ENCODE assay signal across 9 cellular contexts in genomic region chr11:4626207-4627105, GRCh38. TPM values are rescaled to one million over a fixed set of nuclear protein-coding genes. Genes with fewer than 3 reads are reported as not detected.
A peak's percentile ranks its signal among the peaks of the same experiment; 100 is the strongest.
DNase-seq lines count a peak whose midpoint lies in the region; ATAC-seq and TF ChIP-seq lines count a peak whose summit lies in the region.
"Had no signal": no experiment of that assay in that cellular context is flagged by ENCODE, and none has a peak within 500 bp of the region (broad histone marks: within the 10 kb centered on the region; RNA-seq: fewer than 3 reads in every experiment).

No MANE protein-coding gene starts in this region.

- peaks cover 0 to 18% (median 0%) of the 10 kb centered on the region in 3 donors for H3K9me3 ChIP-seq in gastroesophageal sphincter

- peaks cover 5% of the 10 kb centered on the region for H3K9me3 Mint-ChIP-seq in activated CD4-positive, alpha-beta memory T cell treated with anti-CD3 and anti-CD28 coated beads, Interleukin-2, amount 10 ng/mL, durations not matched to agents 7 days and 5 days

- no peaks in the 10 kb centered on the region for H3K4me1 ChIP-seq in gastroesophageal sphincter

- no peak overlapping the region for H3K27ac Mint-ChIP-seq in activated CD4-positive, alpha-beta memory T cell treated with anti-CD3 and anti-CD28 coated beads, Interleukin-2, amount 10 ng/mL, durations not matched to agents 7 days and 5 days

- ATAC-seq in gastroesophageal sphincter: no peak

- POLR2A ChIA-PET in activated CD4-positive, alpha-beta memory T cell treated with anti-CD3 and anti-CD28 coated beads, Interleukin-2, amount 10 ng/mL, durations not matched to agents 7 days and 5 days (lab: Charles Lee): no interaction called here

- TF ChIP-seq EP300 in gastroesophageal sphincter (IDR thresholded peaks at IDR 0.05): no peak

- H3K4me3 ChIP-seq in gastroesophageal sphincter: no peak overlapping the region

- DNase-seq in stimulated activated CD4-positive, alpha-beta T cell treated with anti-CD3 and anti-CD28 coated beads, Interleukin-12 subunit alpha, Interleukin-12 subunit beta, amount 100 ng/mL, for 48 hours (ENCODE audit: low read depth in 2 of 3, low spot score in 1 of 3): peak in 2 of 3 donors; percentile 40 to 57
- DNase-seq in stimulated activated CD4-positive, alpha-beta T cell treated with anti-CD3 and anti-CD28 coated beads, Interleukin-12 subunit alpha, Interleukin-12 subunit beta, amount 100 ng/mL, for 4 hours: no peak
- DNase-seq in HT1080 (ENCODE audit: low read depth) (peak; percentile 46), NCI-H748 treated with DMSO at 0.1 percent for 48 hours (lab: John Stamatoyannopoulos, UW) (peak; percentile 91), retina (peak; percentile 49), AG20443 (ENCODE audit: low spot score) (no peak)
- peak; percentile 69 for DNase-seq in activated CD4-positive, alpha-beta memory T cell treated with anti-CD3 and anti-CD28 coated beads, Interleukin-2, amount 10 ng/mL, durations not matched to agents 7 days and 5 days

- TF ChIP-seq POLR2A in gastroesophageal sphincter (IDR thresholded peaks at IDR 0.05): no peak

- CTCF ChIA-PET in activated CD4-positive, alpha-beta memory T cell treated with anti-CD3 and anti-CD28 coated beads, Interleukin-2, amount 10 ng/mL, durations not matched to agents 7 days and 5 days (lab: Charles Lee): interaction anchor here (1.1 to 2.6 kb wide), 4 partner anchors 10 to 439 kb away, joined by 3 to 18 read pairs (median 7); partner anchors contain the start of genes OR51D1 and TRIM68

- 35 to 60% methylated on average over 11 to 14 of the region's 15 CpGs for WGBS in gastroesophageal sphincter (ENCODE audit: low coverage in 1 of 2), 2 donors

- peaks cover 31% of the 10 kb centered on the region for H3K27me3 Mint-ChIP-seq in activated CD4-positive, alpha-beta memory T cell treated with anti-CD3 and anti-CD28 coated beads, Interleukin-2, amount 10 ng/mL, durations not matched to agents 7 days and 5 days

- peaks cover 12% of the 10 kb centered on the region for H3K27me3 ChIP-seq in gastroesophageal sphincter

- H3K4me3 Mint-ChIP-seq in activated CD4-positive, alpha-beta memory T cell treated with anti-CD3 and anti-CD28 coated beads, Interleukin-2, amount 10 ng/mL, durations not matched to agents 7 days and 5 days: no peak overlapping the region

- no peak overlapping the region for H3K27ac ChIP-seq in gastroesophageal sphincter

- no peaks in the 10 kb centered on the region for H3K36me3 ChIP-seq in gastroesophageal sphincter

- no peaks in the 10 kb centered on the region for H3K4me1 Mint-ChIP-seq in activated CD4-positive, alpha-beta memory T cell treated with anti-CD3 and anti-CD28 coated beads, Interleukin-2, amount 10 ng/mL, durations not matched to agents 7 days and 5 days

- H3K36me3 Mint-ChIP-seq in activated CD4-positive, alpha-beta memory T cell treated with anti-CD3 and anti-CD28 coated beads, Interleukin-2, amount 10 ng/mL, durations not matched to agents 7 days and 5 days (ENCODE audit: low read depth): no peaks in the 10 kb centered on the region

- TF ChIP-seq CTCF in gastroesophageal sphincter (IDR thresholded peaks at IDR 0.05): peak; percentile 34 to 66 (median 53)

RNA-seq across cellular contexts. Expression of gene OR51D1, which starts 10.8 kb away (rescaled TPM):
- total RNA-seq in HT1080 (2014; rRNA removed; shearing (Covaris generic)): not detected in 2 replicates
- polyA plus RNA-seq in HT1080 (2015; cell fraction: cytosol; rRNA removed): not detected in 2 replicates
- not detected in 2 replicates for polyA plus RNA-seq in HT1080 (2015; cell fraction: nucleus; rRNA removed)
- not detected for total RNA-seq in activated CD4-positive, alpha-beta memory T cell treated with anti-CD3 and anti-CD28 coated beads, Interleukin-2, amount 10 ng/mL, durations not matched to agents 7 days and 5 days
- total RNA-seq in gastroesophageal sphincter: not detected
- total RNA-seq: glomerular endothelial cell had no signal

RNA-seq across cellular contexts. Expression of gene OR51E1, which starts 17.3 kb away (rescaled TPM):
- not detected in 2 replicates for total RNA-seq in HT1080 (2014; rRNA removed; shearing (Covaris generic))
- not detected in 2 replicates for polyA plus RNA-seq in HT1080 (2015; cell fraction: cytosol; rRNA removed)
- not detected in 2 replicates for polyA plus RNA-seq in HT1080 (2015; cell fraction: nucleus; rRNA removed)
- not detected for total RNA-seq in activated CD4-positive, alpha-beta memory T cell treated with anti-CD3 and anti-CD28 coated beads, Interleukin-2, amount 10 ng/mL, durations not matched to agents 7 days and 5 days
- under 1 TPM; 0.27 to 0.78 (median 0.65) TPM for total RNA-seq in gastroesophageal sphincter
- total RNA-seq: glomerular endothelial cell had no signal

RNA-seq across cellular contexts. Expression of gene TRIM68, which starts 18.4 kb away (rescaled TPM):
- 7.7 and 8.3 TPM in 2 replicates for total RNA-seq in HT1080 (2014; rRNA removed; shearing (Covaris generic))
- 9.4 and 10.5 TPM in 2 replicates for polyA plus RNA-seq in HT1080 (2015; cell fraction: cytosol; rRNA removed)
- 18.2 and 23.2 TPM in 2 replicates for polyA plus RNA-seq in HT1080 (2015; cell fraction: nucleus; rRNA removed)
- total RNA-seq in activated CD4-positive, alpha-beta memory T cell treated with anti-CD3 and anti-CD28 coated beads, Interleukin-2, amount 10 ng/mL, durations not matched to agents 7 days and 5 days: 10 to 100 TPM; 11.6 to 12.7 TPM
- total RNA-seq in gastroesophageal sphincter: 10 to 100 TPM; 12.0 to 17.3 (median 14.0) TPM

RNA-seq across cellular contexts. Expression of gene OR52I1, which starts 32.6 kb away (rescaled TPM):
- not detected in 2 replicates for total RNA-seq in HT1080 (2014; rRNA removed; shearing (Covaris generic))
- not detected in 2 replicates for polyA plus RNA-seq in HT1080 (2015; cell fraction: cytosol; rRNA removed)
- not detected in 2 replicates for polyA plus RNA-seq in HT1080 (2015; cell fraction: nucleus; rRNA removed)
- total RNA-seq in activated CD4-positive, alpha-beta memory T cell treated with anti-CD3 and anti-CD28 coated beads, Interleukin-2, amount 10 ng/mL, durations not matched to agents 7 days and 5 days: not detected
- total RNA-seq in gastroesophageal sphincter: not detected
- total RNA-seq: glomerular endothelial cell had no signal

RNA-seq across cellular contexts. Expression of gene OR52I2, which starts 44.9 kb away (rescaled TPM):
- not detected in 2 replicates for total RNA-seq in HT1080 (2014; rRNA removed; shearing (Covaris generic))
- polyA plus RNA-seq in HT1080 (2015; cell fraction: cytosol; rRNA removed): not detected in 2 replicates
- not detected in 2 replicates for polyA plus RNA-seq in HT1080 (2015; cell fraction: nucleus; rRNA removed)
- total RNA-seq in activated CD4-positive, alpha-beta memory T cell treated with anti-CD3 and anti-CD28 coated beads, Interleukin-2, amount 10 ng/mL, durations not matched to agents 7 days and 5 days: not detected
- total RNA-seq in gastroesophageal sphincter: not detected
- total RNA-seq: glomerular endothelial cell had no signal

Comparison
In these comparisons a context has a peak if more than half of its experiments do, and no peak if none do; other contexts are left out.
1. DNase-seq: peak in stimulated activated CD4-positive, alpha-beta T cell treated with anti-CD3 and anti-CD28 coated beads, Interleukin-12 subunit alpha, Interleukin-12 subunit beta, amount 100 ng/mL, for 48 hours (2 of 3), HT1080 (single experiment), NCI-H748 treated with DMSO at 0.1 percent for 48 hours (single experiment), activated CD4-positive, alpha-beta memory T cell treated with anti-CD3 and anti-CD28 coated beads, Interleukin-2, amount 10 ng/mL, durations not matched to agents 7 days and 5 days (single experiment) and retina (single experiment); none in stimulated activated CD4-positive, alpha-beta T cell treated with anti-CD3 and anti-CD28 coated beads, Interleukin-12 subunit alpha, Interleukin-12 subunit beta, amount 100 ng/mL, for 4 hours (single experiment) and AG20443 (single experiment).